21 cellular contexts compared by ENCODE assay signal in genomic region chr2:64005707-64006356, GRCh38.
"Had no signal": no experiment of that assay in that cellular context is flagged by ENCODE, and none has a peak within 500 bp of the region (broad histone marks: within the 10 kb centered on the region; RNA-seq: fewer than 3 reads in every experiment).

No MANE protein-coding gene starts in this region.

- ATAC-seq: foreskin keratinocyte, gastroesophageal sphincter, heart left ventricle, left lung, left ventricle myocardium superior, lower lobe of right lung had no signal

- DNase-seq: dermis blood vessel endothelial cell; dorsolateral prefrontal cortex; effector CD4-positive, alpha-beta T cell; effector memory CD4-positive, alpha-beta T cell; foreskin keratinocyte; heart left ventricle; hypothalamus; immature natural killer cell; islet precursor cell; kidney; kidney glomerular epithelial cell; left lung; left ventricle myocardium superior; lower lobe of right lung; mesenchymal stem cell had no signal

- H3K36me3 ChIP-seq: left lung, lower lobe of right lung had no signal

- H3K4me1 ChIP-seq: foreskin keratinocyte, lower lobe of right lung had no signal

- H3K27ac ChIP-seq: coronary artery, dorsolateral prefrontal cortex, esophagus muscularis mucosa, foreskin keratinocyte, gastroesophageal sphincter, heart left ventricle, hepatocyte, left lung, lower lobe of right lung had no signal

- H3K4me3 ChIP-seq: coronary artery, dorsolateral prefrontal cortex, esophagus muscularis mucosa, gastroesophageal sphincter, heart left ventricle, hepatocyte, left lung, lower lobe of right lung had no signal

- H3K9me3 ChIP-seq: esophagus muscularis mucosa, gastroesophageal sphincter, heart left ventricle, left lung, lower lobe of right lung had no signal

- H3K27me3 ChIP-seq: dorsolateral prefrontal cortex, esophagus muscularis mucosa, foreskin keratinocyte, gastroesophageal sphincter, heart left ventricle, hepatocyte, left lung had no signal

- FAIRE-seq: endothelial cell of umbilical vein, frontal cortex, kidney had no signal
